ENCODE assay signal across 28 cellular contexts in the genomic region with DNA sequence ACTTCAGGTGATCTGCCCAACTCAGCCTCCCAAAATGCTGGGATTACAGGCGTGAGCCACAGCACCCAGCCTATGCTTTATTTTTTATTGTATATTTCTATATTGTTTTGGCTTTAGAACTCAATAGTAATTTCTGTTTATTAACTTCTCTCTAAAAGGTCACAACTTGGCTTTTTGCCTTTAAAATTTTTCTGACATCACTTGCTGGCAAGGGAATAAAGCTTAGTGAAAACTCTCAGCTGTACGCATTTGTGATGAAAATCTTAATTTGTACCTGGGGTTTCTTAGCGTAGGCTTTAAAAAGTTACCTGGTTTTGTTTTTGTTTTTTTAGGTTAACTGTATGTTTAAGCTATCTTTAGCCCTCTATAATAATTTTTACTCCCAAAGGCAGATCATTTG.
"Had no signal": no experiment of that assay in that cellular context is flagged by ENCODE, and none has a peak within 500 bp of the region (broad histone marks: within the 10 kb centered on the region; RNA-seq: fewer than 3 reads in every experiment).

No MANE protein-coding gene starts in this region.

- H3K27ac ChIP-seq: colonic mucosa, dorsolateral prefrontal cortex, gastroesophageal sphincter, stomach, thyroid gland, upper lobe of right lung, VCaP had no signal

- H3K27me3 ChIP-seq: breast epithelium, colonic mucosa, dorsolateral prefrontal cortex, gastroesophageal sphincter, stomach, thyroid gland, upper lobe of right lung had no signal

- H3K9me3 Mint-ChIP-seq: central memory CD8-positive, alpha-beta T cell; natural killer cell treated with Interleukin-12 subunit alpha and Interleukin-12 subunit beta and Interleukin-15 and Interleukin-18, amount 100 ng/mL, for 72 hours had no signal

- H3K36me3 Mint-ChIP-seq: natural killer cell treated with Interleukin-12 subunit alpha and Interleukin-12 subunit beta and Interleukin-15 and Interleukin-18, amount 100 ng/mL, for 72 hours had no signal

- ATAC-seq: gastroesophageal sphincter; mucosa of descending colon; natural killer cell treated with Interleukin-12 subunit alpha and Interleukin-12 subunit beta and Interleukin-15 and Interleukin-18, amount 100 ng/mL, for 72 hours; right cardiac atrium; stimulated activated naive B cell treated with anti-CD40 and anti-IgM and Interleukin-4, amounts not matched to agents 10 μg/mL and 1 μg/mL and 100 μg/mL, for 72 hours; upper lobe of right lung had no signal

- H3K27me3 Mint-ChIP-seq: activated naive CD8-positive, alpha-beta T cell; central memory CD8-positive, alpha-beta T cell; natural killer cell treated with Interleukin-12 subunit alpha and Interleukin-12 subunit beta and Interleukin-15 and Interleukin-18, amount 100 ng/mL, for 72 hours; stimulated activated naive B cell treated with anti-CD40 and anti-IgM and Interleukin-4, amounts not matched to agents 10 μg/mL and 1 μg/mL and 100 μg/mL, for 72 hours had no signal

- H3K4me1 ChIP-seq: breast epithelium, colonic mucosa, stomach, thyroid gland, upper lobe of right lung had no signal

- H3K4me3 ChIP-seq: breast epithelium, colonic mucosa, dorsolateral prefrontal cortex, gastroesophageal sphincter, mucosa of descending colon, stomach, thyroid gland, upper lobe of right lung had no signal

- H3K27ac Mint-ChIP-seq: activated naive CD8-positive, alpha-beta T cell; natural killer cell treated with Interleukin-12 subunit alpha and Interleukin-12 subunit beta and Interleukin-15 and Interleukin-18, amount 100 ng/mL, for 72 hours; stimulated activated naive B cell treated with anti-CD40 and anti-IgM and Interleukin-4, amounts not matched to agents 10 μg/mL and 1 μg/mL and 100 μg/mL, for 72 hours had no signal

- DNase-seq: activated CD4-positive, alpha-beta T cell treated with anti-CD3 and anti-CD28 coated beads for 4 hours; activated CD4-positive, alpha-beta T cell treated with anti-CD3 and anti-CD28 coated beads, Interleukin-2, amount 50 U/mL, for 48 hours; activated CD8-positive, alpha-beta memory T cell treated with anti-CD3 and anti-CD28 coated beads for 24 hours; activated effector memory CD4-positive, alpha-beta T cell treated with Interleukin-2 at 50 U/mL for 16 hours; activated naive CD4-positive, alpha-beta T cell treated with Interleukin-2 at 50 U/mL for 16 hours; aorta; colonic mucosa; dorsolateral prefrontal cortex; effector memory CD4-positive, alpha-beta T cell; head of caudate nucleus; hippocampal formation; kidney; mesenchymal stem cell; mucosa of descending colon; posterior cingulate gyrus; right cardiac atrium; stimulated activated CD4-positive, alpha-beta T cell treated with anti-CD3 and anti-CD28 coated beads, Interleukin-15, amount 100 ng/mL, for 24 hours; stimulated activated CD4-positive, alpha-beta T cell treated with anti-CD3 and anti-CD28 coated beads, Interleukin-2, amount 100 ng/mL, for 24 hours; stimulated activated naive B cell treated with anti-CD40 and anti-IgM and Interleukin-4, amounts not matched to agents 10 μg/mL and 1 μg/mL and 100 μg/mL, for 72 hours; stomach; thyroid gland; upper lobe of right lung had no signal

- H3K4me3 Mint-ChIP-seq: activated naive CD8-positive, alpha-beta T cell; central memory CD8-positive, alpha-beta T cell; natural killer cell treated with Interleukin-12 subunit alpha and Interleukin-12 subunit beta and Interleukin-15 and Interleukin-18, amount 100 ng/mL, for 72 hours; stimulated activated naive B cell treated with anti-CD40 and anti-IgM and Interleukin-4, amounts not matched to agents 10 μg/mL and 1 μg/mL and 100 μg/mL, for 72 hours had no signal

- H3K9me3 ChIP-seq: breast epithelium, colonic mucosa, gastroesophageal sphincter, mucosa of descending colon, stomach, thyroid gland, upper lobe of right lung had no signal

- H3K36me3 ChIP-seq: breast epithelium, colonic mucosa had no signal

- H3K4me1 Mint-ChIP-seq: central memory CD8-positive, alpha-beta T cell; stimulated activated naive B cell treated with anti-CD40 and anti-IgM and Interleukin-4, amounts not matched to agents 10 μg/mL and 1 μg/mL and 100 μg/mL, for 72 hours had no signal
